In the genomic region with DNA sequence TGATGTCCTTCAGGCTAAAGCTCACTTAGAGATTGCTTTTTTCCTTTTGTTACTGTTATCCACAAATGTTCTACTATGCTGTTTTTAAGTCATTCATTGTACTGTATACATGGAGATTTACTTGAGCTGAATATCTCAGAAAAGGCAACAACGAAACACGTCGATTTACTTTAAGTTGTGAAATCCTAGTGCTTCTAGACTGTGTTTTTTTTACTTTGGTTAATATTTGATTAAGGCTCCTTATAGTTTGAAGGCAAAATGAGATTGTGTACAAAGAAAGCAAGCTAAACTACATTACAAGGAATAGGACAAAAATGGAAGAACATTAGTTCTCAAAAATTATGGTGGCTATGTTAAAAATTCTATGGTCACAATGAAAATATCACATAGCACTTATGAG, we compare ENCODE assay signal across 19 cellular contexts.
"Had no signal": no experiment of that assay in that cellular context is flagged by ENCODE, and none has a peak within 500 bp of the region (broad histone marks: within the 10 kb centered on the region; RNA-seq: fewer than 3 reads in every experiment).

No MANE protein-coding gene starts in this region.

- H3K4me1 ChIP-seq: right lobe of liver had no signal

- H3K4me3 ChIP-seq: dorsolateral prefrontal cortex, ovary, right lobe of liver, thyroid gland had no signal

- H3K27ac ChIP-seq: dorsolateral prefrontal cortex, ovary, right lobe of liver, thyroid gland had no signal

- H3K36me3 ChIP-seq: ovary, right lobe of liver, thyroid gland had no signal

- H3K9me3 ChIP-seq: ovary, right lobe of liver, thyroid gland had no signal

- FAIRE-seq: colon, frontal cortex, keratinocyte, small intestine had no signal

- H3K27me3 ChIP-seq: dorsolateral prefrontal cortex, ovary, right lobe of liver, thyroid gland had no signal

- DNase-seq: dorsolateral prefrontal cortex; effector CD4-positive, alpha-beta T cell; hypothalamus; immature natural killer cell; naive thymus-derived CD8-positive, alpha-beta T cell; occipital lobe; ovary; right lobe of liver; small intestine; stimulated activated CD4-positive, alpha-beta T cell treated with anti-CD3 and anti-CD28 coated beads, Interleukin-15, amount 100 ng/mL, for 24 hours; stimulated activated CD4-positive, alpha-beta T cell treated with anti-CD3 and anti-CD28 coated beads, Interleukin-2, amount 100 ng/mL, for 48 hours; stimulated activated naive B cell treated with anti-CD40 and anti-IgM and Interleukin-4, amounts not matched to agents 10 μg/mL and 1 μg/mL and 100 μg/mL, for 72 hours; stimulated activated naive CD8-positive, alpha-beta T cell treated with anti-CD3 and anti-CD28 coated beads, Interleukin-15, amount 100 ng/mL, for 72 hours; thyroid gland; trophoblast cell had no signal

- ATAC-seq: left lobe of liver; naive thymus-derived CD8-positive, alpha-beta T cell; right lobe of liver; stimulated activated naive B cell treated with anti-CD40 and anti-IgM and Interleukin-4, amounts not matched to agents 10 μg/mL and 1 μg/mL and 100 μg/mL, for 72 hours; stimulated activated naive CD8-positive, alpha-beta T cell treated with anti-CD3 and anti-CD28 coated beads, Interleukin-15, amount 100 ng/mL, for 72 hours had no signal
